8 cellular contexts compared by ENCODE assay signal in the genomic region with DNA sequence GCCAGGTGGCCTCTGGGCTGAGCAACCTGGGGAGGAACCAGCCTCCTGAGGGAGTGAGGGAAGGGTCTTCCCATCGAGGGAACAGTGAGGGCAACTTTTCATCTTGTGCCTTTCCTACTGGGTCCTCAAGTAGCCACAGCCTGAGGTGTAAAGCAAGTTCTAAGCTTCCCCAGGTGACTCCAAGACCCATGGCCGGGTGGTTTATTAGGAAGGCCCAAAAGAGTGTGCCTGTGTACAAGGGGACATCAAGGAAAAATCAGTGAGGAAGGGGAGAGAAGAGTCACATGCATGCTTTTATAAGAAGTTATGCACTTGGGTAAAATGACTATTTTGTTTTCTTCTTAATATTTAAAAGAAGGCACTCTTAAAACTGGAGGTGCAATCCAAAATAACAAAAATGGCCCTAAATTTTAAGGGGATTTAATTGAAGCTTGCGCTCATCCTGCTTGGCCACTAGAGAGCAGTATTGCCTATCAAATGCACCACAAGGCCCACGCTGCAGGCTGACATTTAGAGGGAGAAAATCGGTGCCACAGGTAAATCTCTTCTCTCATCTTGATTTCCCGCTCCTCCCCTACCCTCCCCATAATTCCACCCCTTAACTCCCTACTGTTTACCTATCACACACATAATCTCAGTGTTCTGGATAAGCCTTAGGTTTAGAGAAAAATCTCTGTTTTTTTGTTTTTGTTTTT. TPM values are rescaled to one million over a fixed set of nuclear protein-coding genes. Genes with fewer than 3 reads are reported as not detected.
A peak's percentile ranks its signal among the peaks of the same experiment; 100 is the strongest.
DNase-seq lines count a peak whose midpoint lies in the region; ATAC-seq, FAIRE-seq and TF ChIP-seq lines count a peak whose summit lies in the region.

No MANE protein-coding gene starts in this region.

- H3K4me3 ChIP-seq in breast epithelium = no peak overlapping the region
- H3K4me3 ChIP-seq in keratinocyte (ENCODE audit: control insufficient read depth in 2 of 3, extremely low read depth in 1 of 3, insufficient read depth in 2 of 3, low read depth in 1 of 3, low read length in 3 of 3) = no peak overlapping the region

- H3K4me1 ChIP-seq in breast epithelium = no peaks in the 10 kb centered on the region
- H3K4me1 ChIP-seq in keratinocyte (ENCODE audit: control insufficient read depth, extremely low read depth, insufficient read depth, low read length) = no peaks in the 10 kb centered on the region

- H4K20me1 ChIP-seq in keratinocyte (ENCODE audit: control insufficient read depth, extremely low read depth, insufficient read depth, low read length) = no peaks in the 10 kb centered on the region

- H3K4me2 ChIP-seq in keratinocyte (ENCODE audit: control insufficient read depth, extremely low read depth, insufficient read depth, low read depth, low read length) = no peak overlapping the region

- H3K9me1 ChIP-seq in keratinocyte (ENCODE audit: control insufficient read depth, extremely low read depth, insufficient read depth, low read length) = no peaks in the 10 kb centered on the region

- DNase-seq in activated naive CD4-positive, alpha-beta T cell treated with Interleukin-2 at 50 U/mL for 16 hours = peak; percentile 13
- DNase-seq in activated naive CD4-positive, alpha-beta T cell treated with anti-CD3 and anti-CD28 coated beads, Interleukin-2, amount 50 U/mL, for 16 hours = no peak
- DNase-seq in HTR-8/SVneo (ENCODE audit: insufficient read length, low spot score) = peak; percentile 66
- peak; percentile 71 for DNase-seq in RWPE1 (ENCODE audit: low spot score)
- DNase-seq in breast epithelium (ENCODE audit: low spot score in 2 of 2) = no peak
- DNase-seq in keratinocyte (ENCODE audit: low read depth, low spot score) = no peak
- peak; percentile 24 for DNase-seq in stimulated activated CD4-positive, alpha-beta T cell treated with anti-CD3 and anti-CD28 coated beads, Interleukin-1b, Interleukin-23, amount 100 ng/mL, for 48 hours

- H3K27ac ChIP-seq in RWPE1 (no peak overlapping the region), breast epithelium (no peak overlapping the region), keratinocyte (ENCODE audit: control insufficient read depth, insufficient read depth, low read length) (no peak overlapping the region)

- no peak overlapping the region for H2AFZ ChIP-seq in keratinocyte (ENCODE audit: control insufficient read depth, low read length)

- no peaks in the 10 kb centered on the region for H3K27me3 ChIP-seq in breast epithelium
- no peaks in the 10 kb centered on the region for H3K27me3 ChIP-seq in keratinocyte (ENCODE audit: control insufficient read depth, extremely low read depth, insufficient read depth, low read length)

- no peaks in the 10 kb centered on the region for H3K79me2 ChIP-seq in keratinocyte (ENCODE audit: control insufficient read depth, insufficient read depth, low read length)

- no peak for TF ChIP-seq POLR2A in breast epithelium (IDR thresholded peaks at IDR 0.05)

- H3K36me3 ChIP-seq in breast epithelium (no peaks in the 10 kb centered on the region), keratinocyte (ENCODE audit: control insufficient read depth in 2 of 2, extremely low read depth in 1 of 2, insufficient read depth in 2 of 2, low read length in 2 of 2) (no peaks in the 10 kb centered on the region)

- H3K9ac ChIP-seq in keratinocyte (ENCODE audit: control insufficient read depth, extremely low read depth, insufficient read depth, low read length) = no peak overlapping the region

- H3K9me3 ChIP-seq in breast epithelium = peaks cover 6 to 8% of the 10 kb centered on the region in 2 donors
- no peaks in the 10 kb centered on the region for H3K9me3 ChIP-seq in keratinocyte (ENCODE audit: control insufficient read depth, low read depth, low read length)

- peak; percentile 4 for FAIRE-seq in HTR-8/SVneo (lab: Jason Lieb, UNC)
- peak; percentile 70 for FAIRE-seq in keratinocyte (lab: Jason Lieb, UNC)

- intact Hi-C loops in breast epithelium (cut with DNase I; ENCODE audit: low total_unique reads) = no loop called here

- ATAC-seq in HG03342 (IDR thresholded peaks at IDR 0.05; ENCODE audit: unreplicated experiment) = no peak

- peak; percentile 88 for TF ChIP-seq CTCF in RWPE1 (conservative IDR thresholded peaks at IDR 0.05; ENCODE audit: low read depth)
- peak in 2 of 3 donors; percentile 39 to 73 for TF ChIP-seq CTCF in breast epithelium (IDR thresholded peaks at IDR 0.05)
- peak; percentile 72 to 87 (median 77) for TF ChIP-seq CTCF in keratinocyte (optimal IDR thresholded peaks at IDR 0.05 in 1 of 3, IDR thresholded peaks at IDR 0.05 in 1 of 3, conservative IDR thresholded peaks at IDR 0.05 in 1 of 3; ENCODE audit: extremely low read depth in 1 of 3, insufficient read depth in 2 of 3, low read length in 3 of 3)

- POLR2A ChIA-PET in RWPE1 (lab: Yijun Ruan, JAX; ENCODE audit: low non-redundant PET) = interaction anchor here (0.6 kb wide), 1 partner anchor 437 kb away, joined by 4 read pairs; no protein-coding TSS in a partner anchor

- dilution Hi-C loops in keratinocyte (cut with MboI; ENCODE audit: extremely low pct_ligation_motif_present, low sequenced_read_pairs) = no loop called here

- CTCF ChIA-PET in RWPE1 (lab: Yijun Ruan, JAX) = interaction anchor here (0.6 to 2.1 kb wide), 13 partner anchors 16 to 1423 kb away, joined by 3 to 13 read pairs (median 3); no protein-coding TSS in a partner anchor

RNA-seq across cellular contexts. Expression of a gene that starts 6.7 kb away (rescaled TPM):
- total RNA-seq in breast epithelium = 1 to 10 TPM; 1.1 to 1.3 (median 1.3) TPM
- polyA plus RNA-seq in keratinocyte = 0.12 TPM in 1 of 3 replicates, not detected in the others
- polyA plus RNA-seq in keratinocyte (2011; ENCODE audit: low read depth) = not detected
- not detected in 2 replicates for polyA plus RNA-seq in keratinocyte (2011; cell fraction: cytosol; rRNA removed)
- polyA plus RNA-seq in keratinocyte (2011; cell fraction: nucleus; rRNA removed) = 0.33 and 0.75 TPM in 2 replicates
- not detected in 2 replicates for polyA plus RNA-seq in keratinocyte (2012; ENCODE audit: low replicate concordance)
- polyA minus RNA-seq in keratinocyte = 1.1 TPM in 1 of 3 replicates, not detected in the others
- polyA minus RNA-seq in keratinocyte (2011; cell fraction: cytosol; rRNA and poly(A)+ RNA removed) = not detected
- 1.5 TPM in 1 of 2 replicates, not detected in the other for polyA minus RNA-seq in keratinocyte (2011; cell fraction: nucleus; rRNA and poly(A)+ RNA removed)

Comparison
In these comparisons a context has a peak if more than half of its experiments do, and no peak if none do; other contexts are left out.
1. DNase-seq: peak in activated naive CD4-positive, alpha-beta T cell treated with Interleukin-2 at 50 U/mL for 16 hours (single experiment), HTR-8/SVneo (single experiment), RWPE1 (single experiment) and stimulated activated CD4-positive, alpha-beta T cell treated with anti-CD3 and anti-CD28 coated beads, Interleukin-1b, Interleukin-23, amount 100 ng/mL, for 48 hours (single experiment); none in activated naive CD4-positive, alpha-beta T cell treated with anti-CD3 and anti-CD28 coated beads, Interleukin-2, amount 50 U/mL, for 16 hours (single experiment), breast epithelium (0 of 2) and keratinocyte (single experiment).
2. Peak in every context shown above with its lines, with median percentiles within 50 percentile points of each other: CTCF ChIP-seq.